In the genomic region with DNA sequence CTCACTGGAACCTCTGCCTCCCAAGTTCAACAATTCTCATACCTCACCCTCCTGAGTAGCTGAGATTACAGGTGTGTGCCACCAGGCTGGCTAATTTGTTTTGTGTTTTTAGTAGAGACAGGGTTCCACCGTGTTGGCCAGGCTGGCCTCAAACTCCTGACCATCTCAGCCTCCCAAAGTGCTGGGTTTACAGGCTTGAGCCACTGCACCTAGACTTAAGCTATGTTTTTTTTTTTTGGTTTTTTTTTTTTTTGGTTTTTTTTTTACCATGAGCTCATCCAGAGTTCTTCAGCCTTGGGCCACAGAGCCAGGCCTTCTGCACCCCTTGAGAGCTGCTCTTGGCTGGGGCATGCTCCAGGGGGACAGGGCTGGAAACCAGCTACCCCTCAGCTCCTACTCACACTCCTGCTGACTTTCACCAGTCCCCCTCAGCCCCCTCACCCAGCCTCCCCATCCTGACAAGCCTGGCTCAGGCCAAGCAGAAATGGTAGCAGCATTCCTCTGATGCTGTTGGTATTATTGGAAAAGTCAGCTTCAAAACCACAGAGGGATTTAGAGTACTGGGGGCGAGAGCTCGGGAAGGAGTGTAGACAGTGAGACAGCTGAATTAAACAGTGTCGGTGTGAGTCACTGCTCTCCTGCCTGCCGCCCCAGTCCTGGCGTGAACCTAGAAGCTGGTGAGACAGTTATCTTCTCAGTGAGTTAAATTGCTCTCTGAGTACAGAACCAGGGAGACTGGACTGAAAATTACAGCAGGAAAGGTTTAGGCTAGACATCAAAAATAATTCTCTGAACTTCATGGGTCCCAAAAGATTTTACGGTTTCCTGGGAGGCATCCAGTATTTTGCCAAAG, we compare ENCODE assay signal across 10 cellular contexts.
A peak's percentile ranks its signal among the peaks of the same experiment; 100 is the strongest.
DNase-seq lines count a peak whose midpoint lies in the region; ATAC-seq and TF ChIP-seq lines count a peak whose summit lies in the region.
"Had no signal": no experiment of that assay in that cellular context is flagged by ENCODE, and none has a peak within 500 bp of the region (broad histone marks: within the 10 kb centered on the region; RNA-seq: fewer than 3 reads in every experiment).

No MANE protein-coding gene starts in this region.

- intact Hi-C loops in right lobe of liver (cut with DNase I): no loop called here

- H3K27ac ChIP-seq in SJSA1 (peak overlapping the region; percentile 51), right lobe of liver (no peak overlapping the region)
- H3K27ac ChIP-seq: tibial nerve had no signal

- WGBS in right lobe of liver (ENCODE audit: insufficient coverage, low coverage, low lambda C conversion rate, missing lambda C conversion rate): 77% methylated on average over 7 of the region's 7 CpGs

- H3K27me3 ChIP-seq in SJSA1 (replicated peaks) (no peaks in the 10 kb centered on the region), right lobe of liver (no peaks in the 10 kb centered on the region)
- H3K27me3 ChIP-seq: tibial nerve had no signal

- H3K4me1 ChIP-seq in SJSA1 (replicated peaks): peaks cover 73% of the 10 kb centered on the region
- no peaks in the 10 kb centered on the region for H3K4me1 ChIP-seq in right lobe of liver

- ATAC-seq in right lobe of liver: no peak
- no peak for ATAC-seq in HG02884 (IDR thresholded peaks at IDR 0.05; ENCODE audit: unreplicated experiment)

- no peak for TF ChIP-seq POLR2A in right lobe of liver (IDR thresholded peaks at IDR 0.05)

- no peaks in the 10 kb centered on the region for H3K9me3 ChIP-seq in SJSA1 (replicated peaks)
- H3K9me3 ChIP-seq in right lobe of liver: no peaks in the 10 kb centered on the region
- H3K9me3 ChIP-seq: tibial nerve had no signal

- H3K4me3 ChIP-seq in SJSA1 (no peak overlapping the region), fibroblast of pulmonary artery (replicated peaks; ENCODE audit: low read depth, low read length) (no peak overlapping the region), right lobe of liver (no peak overlapping the region)
- H3K4me3 ChIP-seq: tibial nerve had no signal

- DNase-seq in EH (ENCODE audit: low read depth) (peak; percentile 97), SJSA1 (ENCODE audit: low read depth in 1 of 2, low spot score in 2 of 2) (peak; percentile 78 to 89), fibroblast of pulmonary artery (ENCODE audit: low read depth) (peak; percentile 79), renal cortical epithelial cell (ENCODE audit: low read depth) (peak; percentile 88), midbrain (lab: John Stamatoyannopoulos, UW) (no peak), right lobe of liver (no peak), UCSD-AML1 (lab: John Stamatoyannopoulos, UW; ENCODE audit: unreplicated experiment) (no peak)
- DNase-seq: NCI-H1417 treated with DMSO at 0.1 percent for 48 hours had no signal

- H3K36me3 ChIP-seq in SJSA1 (peaks cover 3% of the 10 kb centered on the region; the same call in 1 of the 2 replicates), right lobe of liver (no peaks in the 10 kb centered on the region)
- H3K36me3 ChIP-seq: tibial nerve had no signal

- no peak for TF ChIP-seq CTCF in fibroblast of pulmonary artery (IDR thresholded peaks at IDR 0.05; ENCODE audit: low read length, missing control alignments)
- no peak for TF ChIP-seq CTCF in right lobe of liver (IDR thresholded peaks at IDR 0.05)

Comparison
In these comparisons a context has a peak if more than half of its experiments do, and no peak if none do; other contexts are left out.
1. DNase-seq: peak in EH (single experiment), SJSA1 (2 of 2), fibroblast of pulmonary artery (single experiment) and renal cortical epithelial cell (single experiment); none in midbrain (single experiment), right lobe of liver (0 of 3) and UCSD-AML1 (single experiment).